In the genomic region with DNA sequence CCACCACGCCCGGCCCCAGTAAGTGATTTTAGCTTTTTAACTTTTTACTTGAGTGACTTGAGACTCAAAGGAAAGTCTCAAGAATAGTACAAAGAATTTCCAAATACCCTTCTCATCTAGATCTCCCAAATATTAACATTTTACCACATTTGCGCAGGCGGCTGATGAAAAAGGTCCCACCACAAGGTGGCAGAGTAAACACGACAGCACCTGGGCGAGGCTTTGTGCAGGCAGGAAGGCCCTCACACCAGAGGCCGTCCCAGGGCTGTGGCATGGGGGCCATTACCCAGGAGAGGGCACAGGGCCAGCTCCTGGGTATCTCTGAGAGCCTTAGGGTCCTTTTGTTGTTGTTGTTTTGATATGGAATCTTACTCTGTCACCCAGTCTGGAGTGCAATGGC, we compare ENCODE assay signal across 8 cellular contexts. TPM values are rescaled to one million over a fixed set of nuclear protein-coding genes. Genes with fewer than 3 reads are reported as not detected.
DNase-seq lines count a peak whose midpoint lies in the region; ATAC-seq and TF ChIP-seq lines count a peak whose summit lies in the region.

No MANE protein-coding gene starts in this region.

- peaks cover 15% of the 10 kb centered on the region for H3K27me3 Mint-ChIP-seq in GM23338 (ENCODE audit: insufficient read depth, low read depth, poor library complexity)

- no peaks in the 10 kb centered on the region for H3K36me3 ChIP-seq in GM23338 (ENCODE audit: insufficient read depth)
- no peaks in the 10 kb centered on the region for H3K36me3 ChIP-seq in tibial nerve

- H3K4me2 ChIP-seq in GM23338 = no peak overlapping the region

- H3K9me3 Mint-ChIP-seq in GM23338 = no peaks in the 10 kb centered on the region

- H3K4me1 Mint-ChIP-seq in GM23338 = no peaks in the 10 kb centered on the region

- intact Hi-C loops in left cardiac atrium (cut with DNase I) = no loop called here

- no peaks in the 10 kb centered on the region for H3K36me3 Mint-ChIP-seq in GM23338 (ENCODE audit: low read depth)

- TF ChIP-seq POLR2A in tibial nerve (IDR thresholded peaks at IDR 0.05) = no peak

- WGBS in tibial nerve, 2 donors = 42 to 48% methylated on average over 7 of the region's 7 CpGs

- H3K4me3 ChIP-seq in GM23338 (no peak overlapping the region), tibial nerve (no peak overlapping the region)

- H2AFZ ChIP-seq in GM23338 = no peak overlapping the region

- H3K27ac ChIP-seq in GM23338 (ENCODE audit: low read depth) (no peak overlapping the region), VCaP (no peak overlapping the region), tibial nerve (no peak overlapping the region)

- H3K27me3 ChIP-seq in GM23338 (ENCODE audit: insufficient read depth) (no peaks in the 10 kb centered on the region), tibial nerve (peaks cover 0 to 6% of the 10 kb centered on the region in 2 donors)

- H3K4me1 ChIP-seq in GM23338 (ENCODE audit: insufficient read depth) (no peaks in the 10 kb centered on the region), tibial nerve (no peaks in the 10 kb centered on the region)

- no peaks in the 10 kb centered on the region for H4K20me1 ChIP-seq in GM23338 (replicated peaks; ENCODE audit: insufficient read depth)

- ATAC-seq in GM23338 (peak; percentile 76), left cardiac atrium (peak in 1 of 2 donors; percentile 40), GM18873 (IDR thresholded peaks at IDR 0.05; ENCODE audit: low FRiP score, unreplicated experiment) (no peak)

- no peaks in the 10 kb centered on the region for H3K79me2 ChIP-seq in GM23338 (replicated peaks; ENCODE audit: insufficient read depth)

- DNase-seq in CD1c-positive myeloid dendritic cell (ENCODE audit: extremely low spot score) (peak; percentile 33), GM23338 (ENCODE audit: low spot score) (peak; percentile 73), left cardiac atrium (peak; percentile 32), tibial nerve (ENCODE audit: low spot score in 2 of 2) (peak in 1 of 2 donors; percentile 8), NCI-H146 treated with DMSO at 0.1 percent for 48 hours (lab: John Stamatoyannopoulos, UW; ENCODE audit: unreplicated experiment) (no peak), ureter (ENCODE audit: low spot score) (no peak)

- H3K27ac Mint-ChIP-seq in GM23338 = no peak overlapping the region

- TF ChIP-seq EP300 in tibial nerve (IDR thresholded peaks at IDR 0.05) = no peak

- no peaks in the 10 kb centered on the region for H3K9me3 ChIP-seq in tibial nerve

- no peaks in the 10 kb centered on the region for H3K9me2 ChIP-seq in GM23338 (ENCODE audit: insufficient read depth)

- H3F3A ChIP-seq in GM23338 (replicated peaks; ENCODE audit: low read depth) = no peaks in the 10 kb centered on the region

- TF ChIP-seq CTCF in GM23338 (conservative IDR thresholded peaks at IDR 0.05; ENCODE audit: low read depth in 2 of 2) (peak; percentile 70 to 86), VCaP (conservative IDR thresholded peaks at IDR 0.05) (peak; percentile 40; the same call in 1 of the 2 replicates), tibial nerve (IDR thresholded peaks at IDR 0.05) (peak; percentile 8 to 17 (median 9))

- no peak overlapping the region for H3K4me3 Mint-ChIP-seq in GM23338

TF ChIP-seq in GM23338, 12 proteins besides CTCF, POLR2A, EP300 and RAD21:
- TF ChIP-seq CREB1 (CRISPR knock-in tag; IDR thresholded peaks at IDR 0.05; ENCODE audit: low read depth) = no peak
- no peak for TF ChIP-seq ZNF331 (CRISPR knock-in tag; IDR thresholded peaks at IDR 0.05; ENCODE audit: low read depth)
- no peak for TF ChIP-seq ZNF114 (CRISPR knock-in tag; IDR thresholded peaks at IDR 0.05)

RNA-seq across cellular contexts. Expression of gene WIPI2, which starts 50.0 kb away (rescaled TPM):
- 74.0 and 86.5 TPM in 2 replicates for total RNA-seq in GM23338 (2014; rRNA removed; shearing (Covaris generic))
- 32.4 and 34.4 TPM in 2 replicates for polyA plus RNA-seq in GM23338 (2016; fragmentation: Nextera tagmentation; extraction: Ambion mirVana)
- total RNA-seq in left cardiac atrium (10 to 100 TPM; 54.6 to 58.9 TPM), tibial nerve (10 to 100 TPM; 61.3 to 77.7 (median 66.4) TPM), ureter (47.5 TPM)

Comparison
In these comparisons a context has a peak if more than half of its experiments do, and no peak if none do; other contexts are left out.
1. DNase-seq: peak in CD1c-positive myeloid dendritic cell (single experiment), GM23338 (single experiment) and left cardiac atrium (single experiment); none in NCI-H146 treated with DMSO at 0.1 percent for 48 hours (single experiment) and ureter (single experiment).
2. CTCF ChIP-seq: peak in every context shown above with its lines; median percentile 78 in GM23338; 40 in VCaP; 9 in tibial nerve.